2 cellular contexts compared by ENCODE assay signal in the genomic region with DNA sequence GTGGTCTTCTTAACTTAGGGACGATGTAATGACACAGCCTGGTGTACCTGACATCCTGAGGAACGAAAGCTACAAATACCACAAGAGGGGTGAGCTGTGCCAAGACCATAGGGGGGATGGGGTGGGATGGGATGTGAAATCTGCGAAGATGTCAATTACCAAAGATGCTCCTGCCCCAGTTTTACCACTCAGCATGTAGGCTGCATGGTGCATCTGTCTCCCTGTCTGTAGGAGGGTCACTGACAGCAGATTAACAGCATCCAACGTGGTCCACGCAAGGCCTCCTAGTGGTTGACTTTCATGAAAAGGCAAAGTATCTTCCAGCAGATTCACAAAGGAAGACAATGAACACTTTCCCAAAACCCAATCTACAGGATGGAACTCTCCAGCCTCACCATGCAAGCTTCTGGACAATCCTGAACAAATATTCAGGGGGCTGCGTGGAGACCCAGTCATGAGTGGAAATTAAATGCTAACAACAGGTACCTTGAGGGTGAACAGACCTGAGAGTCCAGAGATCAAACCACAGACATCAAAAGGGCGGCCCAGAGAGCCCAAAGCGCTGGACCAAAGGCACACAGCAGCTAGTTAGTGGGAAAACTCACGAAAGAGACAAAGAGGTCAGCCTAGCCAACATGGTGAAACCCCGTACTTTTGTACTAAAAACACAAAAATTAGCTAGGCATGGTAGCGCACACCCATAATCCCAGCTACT.
A peak's percentile ranks its signal among the peaks of the same experiment; 100 is the strongest.
TF ChIP-seq lines count a peak whose summit lies in the region.

No MANE protein-coding gene starts in this region.

TF ChIP-seq in GM23338, 12 proteins besides CTCF, POLR2A, EP300 and RAD21:
- TF ChIP-seq, protein P1, sequence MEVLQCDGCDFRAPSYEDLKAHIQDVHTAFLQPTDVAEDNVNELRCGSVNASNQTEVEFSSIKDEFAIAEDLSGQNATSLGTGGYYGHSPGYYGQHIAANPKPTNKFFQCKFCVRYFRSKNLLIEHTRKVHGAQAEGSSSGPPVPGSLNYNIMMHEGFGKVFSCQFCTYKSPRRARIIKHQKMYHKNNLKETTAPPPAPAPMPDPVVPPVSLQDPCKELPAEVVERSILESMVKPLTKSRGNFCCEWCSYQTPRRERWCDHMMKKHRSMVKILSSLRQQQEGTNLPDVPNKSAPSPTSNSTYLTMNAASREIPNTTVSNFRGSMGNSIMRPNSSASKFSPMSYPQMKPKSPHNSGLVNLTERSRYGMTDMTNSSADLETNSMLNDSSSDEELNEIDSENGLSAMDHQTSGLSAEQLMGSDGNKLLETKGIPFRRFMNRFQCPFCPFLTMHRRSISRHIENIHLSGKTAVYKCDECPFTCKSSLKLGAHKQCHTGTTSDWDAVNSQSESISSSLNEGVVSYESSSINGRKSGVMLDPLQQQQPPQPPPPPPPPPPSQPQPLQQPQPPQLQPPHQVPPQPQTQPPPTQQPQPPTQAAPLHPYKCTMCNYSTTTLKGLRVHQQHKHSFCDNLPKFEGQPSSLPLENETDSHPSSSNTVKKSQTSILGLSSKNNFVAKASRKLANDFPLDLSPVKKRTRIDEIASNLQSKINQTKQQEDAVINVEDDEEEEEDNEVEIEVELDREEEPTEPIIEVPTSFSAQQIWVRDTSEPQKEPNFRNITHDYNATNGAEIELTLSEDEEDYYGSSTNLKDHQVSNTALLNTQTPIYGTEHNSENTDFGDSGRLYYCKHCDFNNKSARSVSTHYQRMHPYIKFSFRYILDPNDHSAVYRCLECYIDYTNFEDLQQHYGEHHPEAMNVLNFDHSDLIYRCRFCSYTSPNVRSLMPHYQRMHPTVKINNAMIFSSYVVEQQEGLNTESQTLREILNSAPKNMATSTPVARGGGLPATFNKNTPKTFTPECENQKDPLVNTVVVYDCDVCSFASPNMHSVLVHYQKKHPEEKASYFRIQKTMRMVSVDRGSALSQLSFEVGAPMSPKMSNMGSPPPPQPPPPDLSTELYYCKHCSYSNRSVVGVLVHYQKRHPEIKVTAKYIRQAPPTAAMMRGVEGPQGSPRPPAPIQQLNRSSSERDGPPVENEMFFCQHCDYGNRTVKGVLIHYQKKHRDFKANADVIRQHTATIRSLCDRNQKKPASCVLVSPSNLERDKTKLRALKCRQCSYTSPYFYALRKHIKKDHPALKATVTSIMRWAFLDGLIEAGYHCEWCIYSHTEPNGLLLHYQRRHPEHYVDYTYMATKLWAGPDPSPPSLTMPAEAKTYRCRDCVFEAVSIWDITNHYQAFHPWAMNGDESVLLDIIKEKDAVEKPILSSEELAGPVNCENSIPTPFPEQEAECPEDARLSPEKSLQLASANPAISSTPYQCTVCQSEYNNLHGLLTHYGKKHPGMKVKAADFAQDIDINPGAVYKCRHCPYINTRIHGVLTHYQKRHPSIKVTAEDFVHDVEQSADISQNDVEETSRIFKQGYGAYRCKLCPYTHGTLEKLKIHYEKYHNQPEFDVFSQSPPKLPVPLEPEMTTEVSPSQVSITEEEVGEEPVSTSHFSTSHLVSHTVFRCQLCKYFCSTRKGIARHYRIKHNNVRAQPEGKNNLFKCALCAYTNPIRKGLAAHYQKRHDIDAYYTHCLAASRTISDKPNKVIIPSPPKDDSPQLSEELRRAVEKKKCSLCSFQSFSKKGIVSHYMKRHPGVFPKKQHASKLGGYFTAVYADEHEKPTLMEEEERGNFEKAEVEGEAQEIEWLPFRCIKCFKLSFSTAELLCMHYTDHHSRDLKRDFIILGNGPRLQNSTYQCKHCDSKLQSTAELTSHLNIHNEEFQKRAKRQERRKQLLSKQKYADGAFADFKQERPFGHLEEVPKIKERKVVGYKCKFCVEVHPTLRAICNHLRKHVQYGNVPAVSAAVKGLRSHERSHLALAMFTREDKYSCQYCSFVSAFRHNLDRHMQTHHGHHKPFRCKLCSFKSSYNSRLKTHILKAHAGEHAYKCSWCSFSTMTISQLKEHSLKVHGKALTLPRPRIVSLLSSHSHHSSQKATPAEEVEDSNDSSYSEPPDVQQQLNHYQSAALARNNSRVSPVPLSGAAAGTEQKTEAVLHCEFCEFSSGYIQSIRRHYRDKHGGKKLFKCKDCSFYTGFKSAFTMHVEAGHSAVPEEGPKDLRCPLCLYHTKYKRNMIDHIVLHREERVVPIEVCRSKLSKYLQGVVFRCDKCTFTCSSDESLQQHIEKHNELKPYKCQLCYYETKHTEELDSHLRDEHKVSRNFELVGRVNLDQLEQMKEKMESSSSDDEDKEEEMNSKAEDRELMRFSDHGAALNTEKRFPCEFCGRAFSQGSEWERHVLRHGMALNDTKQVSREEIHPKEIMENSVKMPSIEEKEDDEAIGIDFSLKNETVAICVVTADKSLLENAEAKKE (CRISPR knock-in tag; IDR thresholded peaks at IDR 0.05), result no peak
- no peak for TF ChIP-seq CREB1 (CRISPR knock-in tag; IDR thresholded peaks at IDR 0.05; ENCODE audit: low read depth)
- TF ChIP-seq EZH2 (IDR thresholded peaks at IDR 0.05; ENCODE audit: low read depth, unreplicated experiment), result no peak
- no peak for TF ChIP-seq ZNF331 (CRISPR knock-in tag; IDR thresholded peaks at IDR 0.05; ENCODE audit: low read depth)
- TF ChIP-seq, protein P2, sequence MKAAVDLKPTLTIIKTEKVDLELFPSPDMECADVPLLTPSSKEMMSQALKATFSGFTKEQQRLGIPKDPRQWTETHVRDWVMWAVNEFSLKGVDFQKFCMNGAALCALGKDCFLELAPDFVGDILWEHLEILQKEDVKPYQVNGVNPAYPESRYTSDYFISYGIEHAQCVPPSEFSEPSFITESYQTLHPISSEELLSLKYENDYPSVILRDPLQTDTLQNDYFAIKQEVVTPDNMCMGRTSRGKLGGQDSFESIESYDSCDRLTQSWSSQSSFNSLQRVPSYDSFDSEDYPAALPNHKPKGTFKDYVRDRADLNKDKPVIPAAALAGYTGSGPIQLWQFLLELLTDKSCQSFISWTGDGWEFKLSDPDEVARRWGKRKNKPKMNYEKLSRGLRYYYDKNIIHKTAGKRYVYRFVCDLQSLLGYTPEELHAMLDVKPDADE (IDR thresholded peaks at IDR 0.05), result no peak
- TF ChIP-seq POLR2AphosphoS5 (IDR thresholded peaks at IDR 0.05; ENCODE audit: low read depth), result 0 out of 2 replicates have a peak, but pooled peaks have one; percentile 20
- no peak for TF ChIP-seq STAT1 (IDR thresholded peaks at IDR 0.05; ENCODE audit: unreplicated experiment)
- TF ChIP-seq EZH2phosphoT487 (IDR thresholded peaks at IDR 0.05; ENCODE audit: unreplicated experiment), result no peak

TF ChIP-seq in WTC11, 78 proteins besides CTCF, POLR2A, EP300 and RAD21:
- TF ChIP-seq, protein P3, sequence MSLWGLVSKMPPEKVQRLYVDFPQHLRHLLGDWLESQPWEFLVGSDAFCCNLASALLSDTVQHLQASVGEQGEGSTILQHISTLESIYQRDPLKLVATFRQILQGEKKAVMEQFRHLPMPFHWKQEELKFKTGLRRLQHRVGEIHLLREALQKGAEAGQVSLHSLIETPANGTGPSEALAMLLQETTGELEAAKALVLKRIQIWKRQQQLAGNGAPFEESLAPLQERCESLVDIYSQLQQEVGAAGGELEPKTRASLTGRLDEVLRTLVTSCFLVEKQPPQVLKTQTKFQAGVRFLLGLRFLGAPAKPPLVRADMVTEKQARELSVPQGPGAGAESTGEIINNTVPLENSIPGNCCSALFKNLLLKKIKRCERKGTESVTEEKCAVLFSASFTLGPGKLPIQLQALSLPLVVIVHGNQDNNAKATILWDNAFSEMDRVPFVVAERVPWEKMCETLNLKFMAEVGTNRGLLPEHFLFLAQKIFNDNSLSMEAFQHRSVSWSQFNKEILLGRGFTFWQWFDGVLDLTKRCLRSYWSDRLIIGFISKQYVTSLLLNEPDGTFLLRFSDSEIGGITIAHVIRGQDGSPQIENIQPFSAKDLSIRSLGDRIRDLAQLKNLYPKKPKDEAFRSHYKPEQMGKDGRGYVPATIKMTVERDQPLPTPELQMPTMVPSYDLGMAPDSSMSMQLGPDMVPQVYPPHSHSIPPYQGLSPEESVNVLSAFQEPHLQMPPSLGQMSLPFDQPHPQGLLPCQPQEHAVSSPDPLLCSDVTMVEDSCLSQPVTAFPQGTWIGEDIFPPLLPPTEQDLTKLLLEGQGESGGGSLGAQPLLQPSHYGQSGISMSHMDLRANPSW (CRISPR knock-in tag; conservative IDR thresholded peaks at IDR 0.05; ENCODE audit: low read depth), result no peak
- TF ChIP-seq ZNF396 (CRISPR knock-in tag; IDR thresholded peaks at IDR 0.05; ENCODE audit: borderline replicate concordance), result no peak
- no peak for TF ChIP-seq ZNF532 (CRISPR knock-in tag; IDR thresholded peaks at IDR 0.05; ENCODE audit: borderline replicate concordance)
